In the genomic region with DNA sequence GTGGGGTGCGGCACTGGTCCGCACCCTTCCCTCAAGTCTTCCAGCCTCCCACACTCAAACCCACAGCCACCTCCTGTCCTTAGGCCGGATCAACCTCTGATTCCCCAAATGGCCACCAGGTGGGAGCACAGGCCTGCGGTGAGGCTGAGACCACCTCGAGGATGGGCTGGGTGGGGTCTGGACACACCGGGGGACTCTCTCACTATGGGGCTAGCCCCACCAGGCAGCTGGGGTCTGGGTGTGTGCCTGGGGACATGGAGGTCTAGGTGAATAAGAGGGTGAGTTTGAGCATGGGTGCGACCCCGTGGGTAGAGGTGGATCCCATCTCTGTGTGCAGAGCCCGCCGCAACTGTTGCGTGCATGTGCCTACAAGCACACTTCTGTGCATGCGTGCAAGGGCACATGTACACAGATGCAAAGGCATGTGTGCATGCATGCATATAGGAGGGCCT, we compare ENCODE assay signal across 9 cellular contexts. TPM values are rescaled to one million over a fixed set of nuclear protein-coding genes. Genes with fewer than 3 reads are reported as not detected.
DNase-seq lines count a peak whose midpoint lies in the region; ATAC-seq and TF ChIP-seq lines count a peak whose summit lies in the region.
"Had no signal": no experiment of that assay in that cellular context is flagged by ENCODE, and none has a peak within 500 bp of the region (broad histone marks: within the 10 kb centered on the region; RNA-seq: fewer than 3 reads in every experiment).

No MANE protein-coding gene starts in this region.

- H3F3A ChIP-seq in MM.1S (ENCODE audit: insufficient read depth, low read length), result no peaks in the 10 kb centered on the region

- H3K27me3 Mint-ChIP-seq in effector memory CD8-positive, alpha-beta T cell, result peaks cover 5 to 47% of the 10 kb centered on the region in 2 donors

- no peaks in the 10 kb centered on the region for H3K9me3 Mint-ChIP-seq in effector memory CD8-positive, alpha-beta T cell

- intact Hi-C loops in colonic mucosa (cut with DNase I), result loop anchor here (5.0 to 10.0 kb wide), 3 partner anchors 410 to 558 kb away; no protein-coding TSS in a partner anchor

- peak; percentile 13 for DNase-seq in NCI-H2196 (lab: John Stamatoyannopoulos, UW; ENCODE audit: unreplicated experiment)
- no peak for DNase-seq in NCI-H2196 treated with DMSO at 0.1 percent for 48 hours (lab: John Stamatoyannopoulos, UW; ENCODE audit: unreplicated experiment)
- no peak for DNase-seq in MM.1S
- no peak for DNase-seq in colonic mucosa
- no peak for DNase-seq in H4 (ENCODE audit: low spot score)
- no peak for DNase-seq in effector memory CD8-positive, alpha-beta T cell
- DNase-seq in GM19240 (ENCODE audit: insufficient read length, low spot score), result no peak
- DNase-seq: NCI-H2029 had no signal

- no peaks in the 10 kb centered on the region for H4K20me1 ChIP-seq in MM.1S (ENCODE audit: insufficient read depth, low read length)

- H3K27ac Mint-ChIP-seq in effector memory CD8-positive, alpha-beta T cell, result no peak overlapping the region

- H3K4me3 ChIP-seq in MM.1S (ENCODE audit: low read length) (no peak overlapping the region), colonic mucosa (no peak overlapping the region), parathyroid adenoma (ENCODE audit: low read depth, low read length) (no peak overlapping the region)

- no peak for ATAC-seq in effector memory CD8-positive, alpha-beta T cell (replicated peaks)

- H3K9me3 ChIP-seq in MM.1S (replicated peaks; ENCODE audit: insufficient read depth, low read length) (no peaks in the 10 kb centered on the region), colonic mucosa (no peaks in the 10 kb centered on the region), parathyroid adenoma (ENCODE audit: control insufficient read depth, low read length) (no peaks in the 10 kb centered on the region)

- H3K4me3 Mint-ChIP-seq in effector memory CD8-positive, alpha-beta T cell, result no peak overlapping the region

- H3K27me3 ChIP-seq in MM.1S (replicated peaks; ENCODE audit: insufficient read depth, low read length) (peaks cover 40% of the 10 kb centered on the region), colonic mucosa (no peaks in the 10 kb centered on the region), parathyroid adenoma (ENCODE audit: control insufficient read depth, insufficient read depth, low read length) (no peaks in the 10 kb centered on the region)

- H2AFZ ChIP-seq in MM.1S (ENCODE audit: low read length), result no peak overlapping the region
- no peak overlapping the region for H2AFZ ChIP-seq in parathyroid adenoma

- peak; percentile 40 for TF ChIP-seq CTCF in MM.1S (IDR thresholded peaks at IDR 0.05; ENCODE audit: low read length)
- peak; percentile 10 for TF ChIP-seq CTCF in colonic mucosa (IDR thresholded peaks at IDR 0.05)
- TF ChIP-seq CTCF in parathyroid adenoma (IDR thresholded peaks at IDR 0.05), result peak; percentile 6

- H3K4me1 Mint-ChIP-seq in effector memory CD8-positive, alpha-beta T cell (ENCODE audit: low read depth in 2 of 2), result peaks cover 5% of the 10 kb centered on the region in 2 donors

- H3K4me2 ChIP-seq in MM.1S (ENCODE audit: low read depth, low read length) (no peak overlapping the region), parathyroid adenoma (ENCODE audit: low read length) (no peak overlapping the region)

- H3K27ac ChIP-seq in MM.1S (ENCODE audit: low read length), result no peak overlapping the region
- no peak overlapping the region for H3K27ac ChIP-seq in colonic mucosa
- H3K27ac ChIP-seq in parathyroid adenoma, result no peak overlapping the region

- no peak overlapping the region for H3K9ac ChIP-seq in MM.1S (ENCODE audit: low read length)
- H3K9ac ChIP-seq in colonic mucosa (ENCODE audit: low read depth in 2 of 2, low read length in 2 of 2), result no peak overlapping the region
- H3K9ac ChIP-seq in parathyroid adenoma, result no peak overlapping the region

- no peaks in the 10 kb centered on the region for H3K9me2 ChIP-seq in MM.1S (replicated peaks; ENCODE audit: insufficient read depth, low read length)

- no peaks in the 10 kb centered on the region for H3K36me3 Mint-ChIP-seq in effector memory CD8-positive, alpha-beta T cell (ENCODE audit: insufficient read depth)

- H3K4me1 ChIP-seq in MM.1S (ENCODE audit: low read length), result no peaks in the 10 kb centered on the region
- H3K4me1 ChIP-seq in colonic mucosa, result no peaks in the 10 kb centered on the region
- H3K4me1 ChIP-seq in parathyroid adenoma, result no peaks in the 10 kb centered on the region

- H3K79me2 ChIP-seq in MM.1S (ENCODE audit: low read length), result no peaks in the 10 kb centered on the region
- no peaks in the 10 kb centered on the region for H3K79me2 ChIP-seq in parathyroid adenoma

- H3K36me3 ChIP-seq in MM.1S (replicated peaks; ENCODE audit: insufficient read depth, low read length) (no peaks in the 10 kb centered on the region), colonic mucosa (no peaks in the 10 kb centered on the region), parathyroid adenoma (ENCODE audit: control insufficient read depth, insufficient read depth, low read length) (no peaks in the 10 kb centered on the region)

RNA-seq across cellular contexts. Expression of gene MYO18B, which starts 32.6 kb away (rescaled TPM):
- under 1 TPM in 1 of 2 donors, not detected in 1; 0.11 TPM for total RNA-seq in colonic mucosa
- not detected in 2 replicates for total RNA-seq in H4 (2014; rRNA removed; shearing (Covaris generic))
